Comparison of ENCODE assay signal across 10 cellular contexts in genomic region chr7:106166651-106167342, GRCh38. TPM values are rescaled to one million over a fixed set of nuclear protein-coding genes. Genes with fewer than 3 reads are reported as not detected.
DNase-seq lines count a peak whose midpoint lies in the region; ATAC-seq and TF ChIP-seq lines count a peak whose summit lies in the region.
"Had no signal": no experiment of that assay in that cellular context is flagged by ENCODE, and none has a peak within 500 bp of the region (broad histone marks: within the 10 kb centered on the region; RNA-seq: fewer than 3 reads in every experiment).

No MANE protein-coding gene starts in this region.

- no peak for TF ChIP-seq EP300 in Ishikawa (IDR thresholded peaks at IDR 0.05; ENCODE audit: borderline replicate concordance)

- TF ChIP-seq POLR2A in testis (IDR thresholded peaks at IDR 0.05) = no peak

- peak; percentile 74 for TF ChIP-seq RAD21 in Ishikawa (IDR thresholded peaks at IDR 0.05; ENCODE audit: low read depth)

- no peak overlapping the region for H3K27ac ChIP-seq in testis
- H3K27ac ChIP-seq: BLaER1 had no signal

- 61 to 68% methylated on average over 7 of the region's 7 CpGs for WGBS in testis, 2 donors

- intact Hi-C loops in left colon (cut with DNase I, micrococcal nuclease) = no loop called here
- intact Hi-C loops in testis (cut with DNase I; ENCODE audit: low total_unique reads) = no loop called here

- no peaks in the 10 kb centered on the region for H3K27me3 ChIP-seq in testis
- H3K27me3 ChIP-seq: BLaER1 had no signal

- no peaks in the 10 kb centered on the region for H3K9me3 ChIP-seq in testis

- peak; percentile 65 for DNase-seq in NCI-H1436 (lab: John Stamatoyannopoulos, UW)
- no peak for DNase-seq in NCI-H1436 treated with DMSO at 0.1 percent for 48 hours (lab: John Stamatoyannopoulos, UW)
- DNase-seq in OCI-M1 (lab: John Stamatoyannopoulos, UW) = peak; percentile 69
- DNase-seq in cerebellum (ENCODE audit: low spot score) = peak; percentile 73
- peak in 1 of 2 donors; percentile 38 for DNase-seq in left colon
- peak; percentile 70 for DNase-seq in testis
- no peak for DNase-seq in NOMO-1 (lab: John Stamatoyannopoulos, UW; ENCODE audit: unreplicated experiment in 2 of 2)

- TF ChIP-seq CTCF in testis (IDR thresholded peaks at IDR 0.05) = peak; percentile 62 to 86 (median 68)

- H3K4me3 ChIP-seq in testis = no peak overlapping the region
- H3K4me3 ChIP-seq: BLaER1 had no signal

- H3K36me3 ChIP-seq in testis (ENCODE audit: low read depth, missing control alignments) = no peaks in the 10 kb centered on the region
- H3K36me3 ChIP-seq: BLaER1 had no signal

- H3K4me1 ChIP-seq in testis = no peaks in the 10 kb centered on the region

- peak; percentile 68 for ATAC-seq in left colon
- ATAC-seq: stimulated activated effector memory CD8-positive, alpha-beta T cell treated with anti-CD3 and anti-CD28 coated beads, Interleukin-12 subunit alpha, Interleukin-12 subunit beta, amount 100 ng/mL, for 72 hours had no signal

TF ChIP-seq in Ishikawa, 13 proteins besides CTCF, POLR2A, EP300 and RAD21:
- TF ChIP-seq CEBPB (IDR thresholded peaks at IDR 0.05) (no peak), TCF12 (IDR thresholded peaks at IDR 0.05; ENCODE audit: low read depth) (no peak), TEAD4 (IDR thresholded peaks at IDR 0.05) (peak; percentile 68)

RNA-seq across cellular contexts. Expression of gene SYPL1, which starts 54.7 kb away (rescaled TPM):
- total RNA-seq in cerebellum (24.7 TPM), left colon (10 to 100 TPM; 71.9 to 84.2 TPM), testis (100 to 1,000 TPM in 1 of 2 donors, 10 to 100 TPM in 1; 100.0 to 116 TPM)
- 209 TPM for polyA plus RNA-seq in testis (ENCODE audit: insufficient read depth, low read depth, low replicate concordance)

Comparison
In these comparisons a context has a peak if more than half of its experiments do, and no peak if none do; other contexts are left out.
1. DNase-seq: peak in NCI-H1436 (single experiment), OCI-M1 (single experiment), cerebellum (single experiment) and testis (single experiment); none in NCI-H1436 treated with DMSO at 0.1 percent for 48 hours (single experiment) and NOMO-1 (0 of 2).